1 cellular context compared by ENCODE assay signal in genomic region chr4:128591482-128591881, GRCh38.
TF ChIP-seq lines count a peak whose summit lies in the region.

No MANE protein-coding gene starts in this region.

TF ChIP-seq in K562, 482 proteins besides CTCF, POLR2A, EP300 and RAD21 (continued from another document):
- no peak for TF ChIP-seq ARID4B (CRISPR knock-in tag; IDR thresholded peaks at IDR 0.05)
- no peak for TF ChIP-seq TEAD4 (IDR thresholded peaks at IDR 0.05; ENCODE audit: low read length)
- TF ChIP-seq TEAD4 (CRISPR knock-in tag; IDR thresholded peaks at IDR 0.05; ENCODE audit: borderline replicate concordance) = no peak
- TF ChIP-seq ZNF507 (tag; conservative IDR thresholded peaks at IDR 0.05) = no peak
- TF ChIP-seq ZBTB7A (IDR thresholded peaks at IDR 0.05; ENCODE audit: borderline replicate concordance, control insufficient read depth, low read depth, low read length) = no peak
- TF ChIP-seq KHSRP (IDR thresholded peaks at IDR 0.05) = no peak
- TF ChIP-seq, protein P1, sequence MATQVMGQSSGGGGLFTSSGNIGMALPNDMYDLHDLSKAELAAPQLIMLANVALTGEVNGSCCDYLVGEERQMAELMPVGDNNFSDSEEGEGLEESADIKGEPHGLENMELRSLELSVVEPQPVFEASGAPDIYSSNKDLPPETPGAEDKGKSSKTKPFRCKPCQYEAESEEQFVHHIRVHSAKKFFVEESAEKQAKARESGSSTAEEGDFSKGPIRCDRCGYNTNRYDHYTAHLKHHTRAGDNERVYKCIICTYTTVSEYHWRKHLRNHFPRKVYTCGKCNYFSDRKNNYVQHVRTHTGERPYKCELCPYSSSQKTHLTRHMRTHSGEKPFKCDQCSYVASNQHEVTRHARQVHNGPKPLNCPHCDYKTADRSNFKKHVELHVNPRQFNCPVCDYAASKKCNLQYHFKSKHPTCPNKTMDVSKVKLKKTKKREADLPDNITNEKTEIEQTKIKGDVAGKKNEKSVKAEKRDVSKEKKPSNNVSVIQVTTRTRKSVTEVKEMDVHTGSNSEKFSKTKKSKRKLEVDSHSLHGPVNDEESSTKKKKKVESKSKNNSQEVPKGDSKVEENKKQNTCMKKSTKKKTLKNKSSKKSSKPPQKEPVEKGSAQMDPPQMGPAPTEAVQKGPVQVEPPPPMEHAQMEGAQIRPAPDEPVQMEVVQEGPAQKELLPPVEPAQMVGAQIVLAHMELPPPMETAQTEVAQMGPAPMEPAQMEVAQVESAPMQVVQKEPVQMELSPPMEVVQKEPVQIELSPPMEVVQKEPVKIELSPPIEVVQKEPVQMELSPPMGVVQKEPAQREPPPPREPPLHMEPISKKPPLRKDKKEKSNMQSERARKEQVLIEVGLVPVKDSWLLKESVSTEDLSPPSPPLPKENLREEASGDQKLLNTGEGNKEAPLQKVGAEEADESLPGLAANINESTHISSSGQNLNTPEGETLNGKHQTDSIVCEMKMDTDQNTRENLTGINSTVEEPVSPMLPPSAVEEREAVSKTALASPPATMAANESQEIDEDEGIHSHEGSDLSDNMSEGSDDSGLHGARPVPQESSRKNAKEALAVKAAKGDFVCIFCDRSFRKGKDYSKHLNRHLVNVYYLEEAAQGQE (CRISPR knock-in tag; IDR thresholded peaks at IDR 0.05; ENCODE audit: low read depth) = no peak
- TF ChIP-seq, protein P2, sequence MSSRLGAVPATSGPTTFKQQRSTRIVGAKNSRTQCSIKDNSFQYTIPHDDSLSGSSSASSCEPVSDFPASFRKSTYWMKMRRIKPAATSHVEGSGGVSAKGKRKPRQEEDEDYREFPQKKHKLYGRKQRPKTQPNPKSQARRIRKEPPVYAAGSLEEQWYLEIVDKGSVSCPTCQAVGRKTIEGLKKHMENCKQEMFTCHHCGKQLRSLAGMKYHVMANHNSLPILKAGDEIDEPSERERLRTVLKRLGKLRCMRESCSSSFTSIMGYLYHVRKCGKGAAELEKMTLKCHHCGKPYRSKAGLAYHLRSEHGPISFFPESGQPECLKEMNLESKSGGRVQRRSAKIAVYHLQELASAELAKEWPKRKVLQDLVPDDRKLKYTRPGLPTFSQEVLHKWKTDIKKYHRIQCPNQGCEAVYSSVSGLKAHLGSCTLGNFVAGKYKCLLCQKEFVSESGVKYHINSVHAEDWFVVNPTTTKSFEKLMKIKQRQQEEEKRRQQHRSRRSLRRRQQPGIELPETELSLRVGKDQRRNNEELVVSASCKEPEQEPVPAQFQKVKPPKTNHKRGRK (tag; IDR thresholded peaks at IDR 0.05) = no peak
- TF ChIP-seq BRD9 (IDR thresholded peaks at IDR 0.05; ENCODE audit: low read depth, partially characterized antibody) = no peak
- no peak for TF ChIP-seq RBFOX2 (IDR thresholded peaks at IDR 0.05; ENCODE audit: low read depth, low read length)
- no peak for TF ChIP-seq ZBTB1 (CRISPR knock-in tag; IDR thresholded peaks at IDR 0.05; ENCODE audit: borderline replicate concordance, low read depth)
- TF ChIP-seq GTF2A2 (tag; IDR thresholded peaks at IDR 0.05) = no peak
- no peak for TF ChIP-seq KLF6 (CRISPR knock-in tag; IDR thresholded peaks at IDR 0.05; ENCODE audit: borderline replicate concordance)
- TF ChIP-seq NBN (IDR thresholded peaks at IDR 0.05; ENCODE audit: low read depth) = no peak
- TF ChIP-seq ZNF133 (CRISPR knock-in tag; IDR thresholded peaks at IDR 0.05) = no peak
- no peak for TF ChIP-seq CHD1 (IDR thresholded peaks at IDR 0.05; ENCODE audit: low read length)
- no peak for TF ChIP-seq ATF7 (IDR thresholded peaks at IDR 0.05)
